ENCODE assay signal across 2 cellular contexts in the genomic region with DNA sequence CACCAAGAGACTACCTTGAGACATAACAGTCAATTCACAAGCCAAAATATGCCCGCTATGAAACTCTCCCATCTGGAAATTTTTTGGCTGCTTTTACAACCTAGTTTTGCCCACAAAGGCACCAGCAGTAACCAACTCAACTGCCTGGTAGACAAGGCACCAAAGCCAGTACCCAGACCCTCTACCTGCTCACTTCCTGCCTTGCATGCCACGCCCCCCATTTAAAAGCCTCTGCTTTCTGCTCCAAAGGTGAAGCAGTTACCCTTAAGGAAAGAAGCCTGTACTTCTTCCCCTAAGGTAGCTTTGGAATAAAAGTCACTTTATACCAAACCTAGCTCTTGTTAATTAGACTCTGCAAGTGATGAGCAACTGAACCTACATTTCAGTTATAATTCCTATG.
TF ChIP-seq lines count a peak whose summit lies in the region.

No MANE protein-coding gene starts in this region.

TF ChIP-seq in GM23338, 12 proteins besides CTCF, POLR2A, EP300 and RAD21:
- TF ChIP-seq, protein P1, sequence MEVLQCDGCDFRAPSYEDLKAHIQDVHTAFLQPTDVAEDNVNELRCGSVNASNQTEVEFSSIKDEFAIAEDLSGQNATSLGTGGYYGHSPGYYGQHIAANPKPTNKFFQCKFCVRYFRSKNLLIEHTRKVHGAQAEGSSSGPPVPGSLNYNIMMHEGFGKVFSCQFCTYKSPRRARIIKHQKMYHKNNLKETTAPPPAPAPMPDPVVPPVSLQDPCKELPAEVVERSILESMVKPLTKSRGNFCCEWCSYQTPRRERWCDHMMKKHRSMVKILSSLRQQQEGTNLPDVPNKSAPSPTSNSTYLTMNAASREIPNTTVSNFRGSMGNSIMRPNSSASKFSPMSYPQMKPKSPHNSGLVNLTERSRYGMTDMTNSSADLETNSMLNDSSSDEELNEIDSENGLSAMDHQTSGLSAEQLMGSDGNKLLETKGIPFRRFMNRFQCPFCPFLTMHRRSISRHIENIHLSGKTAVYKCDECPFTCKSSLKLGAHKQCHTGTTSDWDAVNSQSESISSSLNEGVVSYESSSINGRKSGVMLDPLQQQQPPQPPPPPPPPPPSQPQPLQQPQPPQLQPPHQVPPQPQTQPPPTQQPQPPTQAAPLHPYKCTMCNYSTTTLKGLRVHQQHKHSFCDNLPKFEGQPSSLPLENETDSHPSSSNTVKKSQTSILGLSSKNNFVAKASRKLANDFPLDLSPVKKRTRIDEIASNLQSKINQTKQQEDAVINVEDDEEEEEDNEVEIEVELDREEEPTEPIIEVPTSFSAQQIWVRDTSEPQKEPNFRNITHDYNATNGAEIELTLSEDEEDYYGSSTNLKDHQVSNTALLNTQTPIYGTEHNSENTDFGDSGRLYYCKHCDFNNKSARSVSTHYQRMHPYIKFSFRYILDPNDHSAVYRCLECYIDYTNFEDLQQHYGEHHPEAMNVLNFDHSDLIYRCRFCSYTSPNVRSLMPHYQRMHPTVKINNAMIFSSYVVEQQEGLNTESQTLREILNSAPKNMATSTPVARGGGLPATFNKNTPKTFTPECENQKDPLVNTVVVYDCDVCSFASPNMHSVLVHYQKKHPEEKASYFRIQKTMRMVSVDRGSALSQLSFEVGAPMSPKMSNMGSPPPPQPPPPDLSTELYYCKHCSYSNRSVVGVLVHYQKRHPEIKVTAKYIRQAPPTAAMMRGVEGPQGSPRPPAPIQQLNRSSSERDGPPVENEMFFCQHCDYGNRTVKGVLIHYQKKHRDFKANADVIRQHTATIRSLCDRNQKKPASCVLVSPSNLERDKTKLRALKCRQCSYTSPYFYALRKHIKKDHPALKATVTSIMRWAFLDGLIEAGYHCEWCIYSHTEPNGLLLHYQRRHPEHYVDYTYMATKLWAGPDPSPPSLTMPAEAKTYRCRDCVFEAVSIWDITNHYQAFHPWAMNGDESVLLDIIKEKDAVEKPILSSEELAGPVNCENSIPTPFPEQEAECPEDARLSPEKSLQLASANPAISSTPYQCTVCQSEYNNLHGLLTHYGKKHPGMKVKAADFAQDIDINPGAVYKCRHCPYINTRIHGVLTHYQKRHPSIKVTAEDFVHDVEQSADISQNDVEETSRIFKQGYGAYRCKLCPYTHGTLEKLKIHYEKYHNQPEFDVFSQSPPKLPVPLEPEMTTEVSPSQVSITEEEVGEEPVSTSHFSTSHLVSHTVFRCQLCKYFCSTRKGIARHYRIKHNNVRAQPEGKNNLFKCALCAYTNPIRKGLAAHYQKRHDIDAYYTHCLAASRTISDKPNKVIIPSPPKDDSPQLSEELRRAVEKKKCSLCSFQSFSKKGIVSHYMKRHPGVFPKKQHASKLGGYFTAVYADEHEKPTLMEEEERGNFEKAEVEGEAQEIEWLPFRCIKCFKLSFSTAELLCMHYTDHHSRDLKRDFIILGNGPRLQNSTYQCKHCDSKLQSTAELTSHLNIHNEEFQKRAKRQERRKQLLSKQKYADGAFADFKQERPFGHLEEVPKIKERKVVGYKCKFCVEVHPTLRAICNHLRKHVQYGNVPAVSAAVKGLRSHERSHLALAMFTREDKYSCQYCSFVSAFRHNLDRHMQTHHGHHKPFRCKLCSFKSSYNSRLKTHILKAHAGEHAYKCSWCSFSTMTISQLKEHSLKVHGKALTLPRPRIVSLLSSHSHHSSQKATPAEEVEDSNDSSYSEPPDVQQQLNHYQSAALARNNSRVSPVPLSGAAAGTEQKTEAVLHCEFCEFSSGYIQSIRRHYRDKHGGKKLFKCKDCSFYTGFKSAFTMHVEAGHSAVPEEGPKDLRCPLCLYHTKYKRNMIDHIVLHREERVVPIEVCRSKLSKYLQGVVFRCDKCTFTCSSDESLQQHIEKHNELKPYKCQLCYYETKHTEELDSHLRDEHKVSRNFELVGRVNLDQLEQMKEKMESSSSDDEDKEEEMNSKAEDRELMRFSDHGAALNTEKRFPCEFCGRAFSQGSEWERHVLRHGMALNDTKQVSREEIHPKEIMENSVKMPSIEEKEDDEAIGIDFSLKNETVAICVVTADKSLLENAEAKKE (CRISPR knock-in tag; IDR thresholded peaks at IDR 0.05): no peak
- TF ChIP-seq, protein P2, sequence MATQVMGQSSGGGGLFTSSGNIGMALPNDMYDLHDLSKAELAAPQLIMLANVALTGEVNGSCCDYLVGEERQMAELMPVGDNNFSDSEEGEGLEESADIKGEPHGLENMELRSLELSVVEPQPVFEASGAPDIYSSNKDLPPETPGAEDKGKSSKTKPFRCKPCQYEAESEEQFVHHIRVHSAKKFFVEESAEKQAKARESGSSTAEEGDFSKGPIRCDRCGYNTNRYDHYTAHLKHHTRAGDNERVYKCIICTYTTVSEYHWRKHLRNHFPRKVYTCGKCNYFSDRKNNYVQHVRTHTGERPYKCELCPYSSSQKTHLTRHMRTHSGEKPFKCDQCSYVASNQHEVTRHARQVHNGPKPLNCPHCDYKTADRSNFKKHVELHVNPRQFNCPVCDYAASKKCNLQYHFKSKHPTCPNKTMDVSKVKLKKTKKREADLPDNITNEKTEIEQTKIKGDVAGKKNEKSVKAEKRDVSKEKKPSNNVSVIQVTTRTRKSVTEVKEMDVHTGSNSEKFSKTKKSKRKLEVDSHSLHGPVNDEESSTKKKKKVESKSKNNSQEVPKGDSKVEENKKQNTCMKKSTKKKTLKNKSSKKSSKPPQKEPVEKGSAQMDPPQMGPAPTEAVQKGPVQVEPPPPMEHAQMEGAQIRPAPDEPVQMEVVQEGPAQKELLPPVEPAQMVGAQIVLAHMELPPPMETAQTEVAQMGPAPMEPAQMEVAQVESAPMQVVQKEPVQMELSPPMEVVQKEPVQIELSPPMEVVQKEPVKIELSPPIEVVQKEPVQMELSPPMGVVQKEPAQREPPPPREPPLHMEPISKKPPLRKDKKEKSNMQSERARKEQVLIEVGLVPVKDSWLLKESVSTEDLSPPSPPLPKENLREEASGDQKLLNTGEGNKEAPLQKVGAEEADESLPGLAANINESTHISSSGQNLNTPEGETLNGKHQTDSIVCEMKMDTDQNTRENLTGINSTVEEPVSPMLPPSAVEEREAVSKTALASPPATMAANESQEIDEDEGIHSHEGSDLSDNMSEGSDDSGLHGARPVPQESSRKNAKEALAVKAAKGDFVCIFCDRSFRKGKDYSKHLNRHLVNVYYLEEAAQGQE (IDR thresholded peaks at IDR 0.05; ENCODE audit: unreplicated experiment): no peak
- TF ChIP-seq EZH2 (IDR thresholded peaks at IDR 0.05; ENCODE audit: low read depth, unreplicated experiment) (no peak), ZNF114 (CRISPR knock-in tag; IDR thresholded peaks at IDR 0.05) (no peak), ZNF331 (CRISPR knock-in tag; IDR thresholded peaks at IDR 0.05; ENCODE audit: low read depth) (no peak), NANOG (IDR thresholded peaks at IDR 0.05; ENCODE audit: borderline replicate concordance) (no peak)
- TF ChIP-seq, protein P3, sequence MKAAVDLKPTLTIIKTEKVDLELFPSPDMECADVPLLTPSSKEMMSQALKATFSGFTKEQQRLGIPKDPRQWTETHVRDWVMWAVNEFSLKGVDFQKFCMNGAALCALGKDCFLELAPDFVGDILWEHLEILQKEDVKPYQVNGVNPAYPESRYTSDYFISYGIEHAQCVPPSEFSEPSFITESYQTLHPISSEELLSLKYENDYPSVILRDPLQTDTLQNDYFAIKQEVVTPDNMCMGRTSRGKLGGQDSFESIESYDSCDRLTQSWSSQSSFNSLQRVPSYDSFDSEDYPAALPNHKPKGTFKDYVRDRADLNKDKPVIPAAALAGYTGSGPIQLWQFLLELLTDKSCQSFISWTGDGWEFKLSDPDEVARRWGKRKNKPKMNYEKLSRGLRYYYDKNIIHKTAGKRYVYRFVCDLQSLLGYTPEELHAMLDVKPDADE (IDR thresholded peaks at IDR 0.05): no peak

TF ChIP-seq in H1, 55 proteins besides CTCF, POLR2A, EP300 and RAD21:
- TF ChIP-seq TAF1 (IDR thresholded peaks at IDR 0.05; ENCODE audit: low read depth, low read length) (no peak), KDM4A (IDR thresholded peaks at IDR 0.05; ENCODE audit: low read depth, low read length, severe bottlenecking) (no peak), GTF2F1 (IDR thresholded peaks at IDR 0.05; ENCODE audit: borderline replicate concordance, low read depth, low read length) (no peak), SP2 (IDR thresholded peaks at IDR 0.05; ENCODE audit: low read length) (no peak), SIX5 (IDR thresholded peaks at IDR 0.05; ENCODE audit: low read depth, low read length) (no peak), TBP (IDR thresholded peaks at IDR 0.05; ENCODE audit: low read depth, low read length) (no peak), SP1 (IDR thresholded peaks at IDR 0.05; ENCODE audit: low read depth, low read length) (no peak), CTBP2 (IDR thresholded peaks at IDR 0.05; ENCODE audit: borderline replicate concordance, insufficient read depth, insufficient read length, low read length) (no peak), SP4 (IDR thresholded peaks at IDR 0.05; ENCODE audit: low read length) (no peak), YY1 (IDR thresholded peaks at IDR 0.05; ENCODE audit: low read depth, low read length) (no peak), GABPA (IDR thresholded peaks at IDR 0.05; ENCODE audit: borderline replicate concordance, insufficient read depth, low read length) (no peak), EZH2 (IDR thresholded peaks at IDR 0.05; ENCODE audit: low read depth, low read length, severe bottlenecking) (no peak), MAFK (IDR thresholded peaks at IDR 0.05; ENCODE audit: low read depth, low read length) (no peak), CBX5 (IDR thresholded peaks at IDR 0.05; ENCODE audit: low read depth, low read length) (no peak), RXRA (IDR thresholded peaks at IDR 0.05; ENCODE audit: insufficient read depth, low read depth, low read length) (no peak), JUND (IDR thresholded peaks at IDR 0.05; ENCODE audit: low read length) (no peak), TCF12 (IDR thresholded peaks at IDR 0.05; ENCODE audit: low read depth, low read length) (no peak), PHF8 (conservative IDR thresholded peaks at IDR 0.05; ENCODE audit: low read depth, low read length) (no peak)
- TF ChIP-seq, protein P4, sequence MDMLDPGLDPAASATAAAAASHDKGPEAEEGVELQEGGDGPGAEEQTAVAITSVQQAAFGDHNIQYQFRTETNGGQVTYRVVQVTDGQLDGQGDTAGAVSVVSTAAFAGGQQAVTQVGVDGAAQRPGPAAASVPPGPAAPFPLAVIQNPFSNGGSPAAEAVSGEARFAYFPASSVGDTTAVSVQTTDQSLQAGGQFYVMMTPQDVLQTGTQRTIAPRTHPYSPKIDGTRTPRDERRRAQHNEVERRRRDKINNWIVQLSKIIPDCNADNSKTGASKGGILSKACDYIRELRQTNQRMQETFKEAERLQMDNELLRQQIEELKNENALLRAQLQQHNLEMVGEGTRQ (IDR thresholded peaks at IDR 0.05; ENCODE audit: low read length): no peak
TF ChIP-seq in H1: peak in this region for 0.
